ENCODE assay signal across 1 cellular context in genomic region chr5:142568996-142569335, GRCh38.
TF ChIP-seq lines count a peak whose summit lies in the region.

No MANE protein-coding gene starts in this region.

TF ChIP-seq in SK-N-SH, 30 proteins besides CTCF, POLR2A, EP300 and RAD21 (continued from another document):
- no peak for TF ChIP-seq REST (IDR thresholded peaks at IDR 0.05; ENCODE audit: low read depth, low read length)
- no peak for TF ChIP-seq EZH2phosphoT487 (IDR thresholded peaks at IDR 0.05; ENCODE audit: borderline replicate concordance, low read depth)
- TF ChIP-seq POLR2AphosphoS5 (IDR thresholded peaks at IDR 0.05; ENCODE audit: low read depth, low read length), result no peak
- TF ChIP-seq PBX3 (IDR thresholded peaks at IDR 0.05), result no peak
- TF ChIP-seq JUND (IDR thresholded peaks at IDR 0.05), result no peak
- no peak for TF ChIP-seq SIN3A (IDR thresholded peaks at IDR 0.05; ENCODE audit: borderline replicate concordance, low read depth, low read length)
- no peak for TF ChIP-seq RCOR1 (IDR thresholded peaks at IDR 0.05; ENCODE audit: low read length)
- TF ChIP-seq USF2 (IDR thresholded peaks at IDR 0.05; ENCODE audit: borderline replicate concordance, low read depth, low read length), result no peak
- no peak for TF ChIP-seq MAX (IDR thresholded peaks at IDR 0.05; ENCODE audit: low read depth)
- no peak for TF ChIP-seq TCF12 (IDR thresholded peaks at IDR 0.05)
- no peak for TF ChIP-seq GATA2 (CRISPR knock-in tag; IDR thresholded peaks at IDR 0.05)
